7 cellular contexts compared by ENCODE assay signal in genomic region chr2:84129018-84129417, GRCh38.
"Had no signal": no experiment of that assay in that cellular context is flagged by ENCODE, and none has a peak within 500 bp of the region (broad histone marks: within the 10 kb centered on the region; RNA-seq: fewer than 3 reads in every experiment).

No MANE protein-coding gene starts in this region.

- H3K27ac ChIP-seq: GM23248 had no signal

- FAIRE-seq: H1, H54, HTR-8/SVneo had no signal

- H3K4me3 ChIP-seq: GM23248 had no signal

- DNase-seq: GM23248, H9, HCEC 1CT, KG1 had no signal

- H2AFZ ChIP-seq: GM23248 had no signal

- H3K9ac ChIP-seq: GM23248 had no signal
